Comparison of ENCODE assay signal across 13 cellular contexts in genomic region chr11:116756044-116756443, GRCh38. TPM values are rescaled to one million over a fixed set of nuclear protein-coding genes. Genes with fewer than 3 reads are reported as not detected.
"Had no signal": no experiment of that assay in that cellular context is flagged by ENCODE, and none has a peak within 500 bp of the region (broad histone marks: within the 10 kb centered on the region; RNA-seq: fewer than 3 reads in every experiment).

No MANE protein-coding gene starts in this region.

RNA-seq across cellular contexts. Expression of gene APOA5, which starts 35.6 kb away (rescaled TPM):
- total RNA-seq: activated B cell treated with CpG ODN at 0.5 μM for 24 hours; activated CD4-positive, alpha-beta memory T cell treated with anti-CD3 and anti-CD28 coated beads for 36 hours; activated CD4-positive, alpha-beta memory T cell treated with anti-CD3 and anti-CD28 coated beads, Interleukin-2, amount 10 ng/mL, durations not matched to agents 7 days and 5 days; activated CD4-positive, alpha-beta T cell treated with anti-CD3 and anti-CD28 coated beads for 36 hours; activated CD4-positive, alpha-beta T cell treated with anti-CD3 and anti-CD28 coated beads, Interleukin-2, amount 10 ng/mL, durations not matched to agents 24 days and 14 days; activated CD4-positive, alpha-beta T cell treated with anti-CD3 and anti-CD28 coated beads, Interleukin-2, amount 10 ng/mL, durations not matched to agents 7 days and 5 days; activated CD8-positive, alpha-beta memory T cell treated with anti-CD3 and anti-CD28 coated beads for 36 hours; activated CD8-positive, alpha-beta memory T cell treated with anti-CD3 and anti-CD28 coated beads, Interleukin-2, amount 10 ng/mL, durations not matched to agents 7 days and 5 days; activated CD8-positive, alpha-beta T cell treated with anti-CD3 and anti-CD28 coated beads for 36 hours; activated CD8-positive, alpha-beta T cell treated with anti-CD3 and anti-CD28 coated beads, Interleukin-2, amount 10 ng/mL, durations not matched to agents 7 days and 5 days; T-helper 1 cell treated with Interleukin-12 subunit alpha and Interleukin-12 subunit beta and Interleukin-4 antibody, amounts not matched to agents 30 ng/mL and 1 ng/mL, for 36 hours; T-helper 17 cell; T-helper 2 cell treated with Interferon-gamma antibody and Interleukin-4, amounts not matched to agents 100 ng/mL and 5 ng/mL, for 36 hours had no signal
